ENCODE assay signal across 21 cellular contexts in genomic region chr1:200846421-200846820, GRCh38. TPM values are rescaled to one million over a fixed set of nuclear protein-coding genes. Genes with fewer than 3 reads are reported as not detected.
DNase-seq lines count a peak whose midpoint lies in the region; ATAC-seq, FAIRE-seq and TF ChIP-seq lines count a peak whose summit lies in the region.
"Had no signal": no experiment of that assay in that cellular context is flagged by ENCODE, and none has a peak within 500 bp of the region (broad histone marks: within the 10 kb centered on the region; RNA-seq: fewer than 3 reads in every experiment).

No MANE protein-coding gene starts in this region.

- TF ChIP-seq POLR2A in H54 (IDR thresholded peaks at IDR 0.05; ENCODE audit: low read depth, low read length): no peak

- peaks cover 8% of the 10 kb centered on the region for H3K4me1 Mint-ChIP-seq in WTC11
- H3K4me1 Mint-ChIP-seq: CD4-positive, CD25-positive, alpha-beta regulatory T cell had no signal

- H3K36me3 Mint-ChIP-seq in WTC11: peaks cover 36% of the 10 kb centered on the region

- POLR2A ChIA-PET in WTC11 (lab: Charles Lee): no interaction called here

- TF ChIP-seq CTCF in D721Med (IDR thresholded peaks at IDR 0.05; ENCODE audit: insufficient read depth, missing control alignments) (no peak), WTC11 (IDR thresholded peaks at IDR 0.05) (no peak)

- H3K27me3 Mint-ChIP-seq in WTC11 (ENCODE audit: low read depth): no peaks in the 10 kb centered on the region
- H3K27me3 Mint-ChIP-seq: CD4-positive, CD25-positive, alpha-beta regulatory T cell had no signal

- DNase-seq in D721Med (ENCODE audit: insufficient read length, low spot score): no peak
- no peak for DNase-seq in H54 (ENCODE audit: insufficient read length, low spot score)
- no peak for DNase-seq in WTC11 (ENCODE audit: low spot score)
- no peak for DNase-seq in stimulated activated CD4-positive, alpha-beta T cell treated with anti-CD3 and anti-CD28 coated beads, Interleukin-2, amount 100 ng/mL, for 48 hours
- no peak for DNase-seq in Ammon's horn (ENCODE audit: low spot score)
- DNase-seq in NCI-H2107 (lab: John Stamatoyannopoulos, UW): no peak
- DNase-seq: BE2C; C1 segment of cervical spinal cord; CD4-positive, CD25-positive, alpha-beta regulatory T cell; CD8-positive, alpha-beta memory T cell; COR-L47; DMS153; DMS79; GDM1; HFFc6; KG1 had no signal

- ATAC-seq in WTC11: no peak
- ATAC-seq: HCT116 had no signal

- FAIRE-seq in D721Med (lab: Jason Lieb, UNC) (peak; percentile 68), H54 (lab: Jason Lieb, UNC) (peak; percentile 6)
- FAIRE-seq: H1 had no signal

- no peaks in the 10 kb centered on the region for H3K9me3 Mint-ChIP-seq in WTC11
- H3K9me3 Mint-ChIP-seq: CD4-positive, CD25-positive, alpha-beta regulatory T cell; CD8-positive, alpha-beta memory T cell; HFFc6 had no signal

- CTCF ChIA-PET in WTC11 (lab: Charles Lee): interaction anchor here (1.0 kb wide), 1 partner anchor 44 kb away, joined by 3 read pairs; no protein-coding TSS in a partner anchor

- no peak overlapping the region for H3K4me3 Mint-ChIP-seq in WTC11
- H3K4me3 Mint-ChIP-seq: CD4-positive, CD25-positive, alpha-beta regulatory T cell; CD8-positive, alpha-beta memory T cell; HFFc6 had no signal

- peak overlapping the region; percentile 72 for H3K27ac Mint-ChIP-seq in WTC11
- H3K27ac Mint-ChIP-seq: CD4-positive, CD25-positive, alpha-beta regulatory T cell; CD8-positive, alpha-beta memory T cell; HFFc6 had no signal

TF ChIP-seq in WTC11, 78 proteins besides CTCF, POLR2A, EP300 and RAD21:
- TF ChIP-seq NFE2L1 (CRISPR knock-in tag; IDR thresholded peaks at IDR 0.05) (no peak), RORB (CRISPR knock-in tag; IDR thresholded peaks at IDR 0.05) (no peak), SP1 (CRISPR knock-in tag; conservative IDR thresholded peaks at IDR 0.05) (no peak)

RNA-seq across cellular contexts. Expression of gene GPR25, which starts 26.4 kb away (rescaled TPM):
- total RNA-seq in WTC11 (2021): 0.14 to 0.16 TPM in 2 of 3 replicates, not detected in the other
- total RNA-seq: A172, Daoy, H1, HFFc6, HT-29 had no signal

RNA-seq across cellular contexts. Expression of gene INAVA, which starts 48.3 kb away (rescaled TPM):
- 41.2 to 47.9 TPM (median 47.6 TPM) in 3 replicates for total RNA-seq in WTC11 (2021)
- total RNA-seq: CD4-positive, CD25-positive, alpha-beta regulatory T cell; HFFc6 had no signal
